Comparison of ENCODE assay signal across 26 cellular contexts in genomic region chr17:32610943-32611342, GRCh38.
"Had no signal": no experiment of that assay in that cellular context is flagged by ENCODE, and none has a peak within 500 bp of the region (broad histone marks: within the 10 kb centered on the region; RNA-seq: fewer than 3 reads in every experiment).

No MANE protein-coding gene starts in this region.

- H3K36me3 Mint-ChIP-seq: activated naive CD4-positive, alpha-beta T cell treated with anti-CD3 and anti-CD28 coated beads, Interleukin-2, amount 50 U/mL, for 72 hours had no signal

- DNase-seq: activated CD4-positive, alpha-beta T cell treated with anti-CD3 and anti-CD28 coated beads for 48 hours; activated CD4-positive, alpha-beta T cell treated with anti-CD3 and anti-CD28 coated beads, Interleukin-2, amount 50 U/mL, for 4 hours; activated CD8-positive, alpha-beta memory T cell treated with anti-CD3 and anti-CD28 coated beads, Interleukin-2, amount 50 U/mL, for 48 hours; activated CD8-positive, alpha-beta T cell treated with anti-CD3 and anti-CD28 coated beads, Interleukin-2, amount 10 ng/mL, durations not matched to agents 7 days and 5 days; activated effector memory CD4-positive, alpha-beta T cell treated with anti-CD3 and anti-CD28 coated beads, Interleukin-2, amount 50 U/mL, for 16 hours; activated naive CD4-positive, alpha-beta T cell treated with Interleukin-2 at 50 U/mL for 16 hours; activated naive CD8-positive, alpha-beta T cell treated with anti-CD3 and anti-CD28 coated beads, Interleukin-2, amount 50 U/mL, for 24 hours; activated T-cell treated with anti-CD3 and anti-CD28 coated beads, Interleukin-2, amount 50 U/mL, for 1 hour; brain microvascular endothelial cell; Karpas-422; MM.1S; NCI-H1105; NCI-H1436; NCI-H1694 treated with DMSO at 0.1 percent for 48 hours; NCI-H2029 treated with DMSO at 0.1 percent for 48 hours; NCI-H345; NCI-H510A treated with DMSO at 0.1 percent for 48 hours; NCI-H774; NK-92 treated with Interleukin-12 subunit alpha and Interleukin-12 subunit beta, amount 100 ng/mL, for 24 hours; PC-3; SHP77 treated with DMSO at 0.1 percent for 48 hours; T-helper 17 cell; T1000 had no signal

- H3K36me3 ChIP-seq: brain microvascular endothelial cell, cardiac muscle cell had no signal

- H3K27me3 ChIP-seq: brain microvascular endothelial cell, cardiac muscle cell had no signal

- ATAC-seq: activated CD4-positive, CD25-positive, alpha-beta regulatory T cell treated with anti-CD3 and anti-CD28 coated beads, Interleukin-2, amount 50 U/mL, for 24 hours; activated CD8-positive, alpha-beta T cell treated with anti-CD3 and anti-CD28 coated beads, Interleukin-2, amount 10 ng/mL, durations not matched to agents 7 days and 5 days; activated naive CD4-positive, alpha-beta T cell treated with anti-CD3 and anti-CD28 coated beads, Interleukin-2, amount 50 U/mL, for 72 hours; activated naive CD8-positive, alpha-beta T cell treated with anti-CD3 and anti-CD28 coated beads, Interleukin-2, amount 50 U/mL, for 24 hours; PC-3; T-helper 17 cell had no signal

- H3K27ac Mint-ChIP-seq: activated CD8-positive, alpha-beta T cell treated with anti-CD3 and anti-CD28 coated beads, Interleukin-2, amount 10 ng/mL, durations not matched to agents 7 days and 5 days; activated naive CD8-positive, alpha-beta T cell treated with anti-CD3 and anti-CD28 coated beads, Interleukin-2, amount 50 U/mL, for 24 hours; T-helper 17 cell had no signal

- H3K27me3 Mint-ChIP-seq: activated naive CD8-positive, alpha-beta T cell treated with anti-CD3 and anti-CD28 coated beads, Interleukin-2, amount 50 U/mL, for 24 hours; T-helper 17 cell had no signal

- H3K4me3 ChIP-seq: cardiac muscle cell had no signal

- H3K27ac ChIP-seq: brain microvascular endothelial cell, cardiac muscle cell had no signal

- H3K4me3 Mint-ChIP-seq: activated CD8-positive, alpha-beta T cell treated with anti-CD3 and anti-CD28 coated beads, Interleukin-2, amount 10 ng/mL, durations not matched to agents 7 days and 5 days; activated naive CD8-positive, alpha-beta T cell treated with anti-CD3 and anti-CD28 coated beads, Interleukin-2, amount 50 U/mL, for 24 hours; T-helper 17 cell had no signal

- H3K9me3 Mint-ChIP-seq: activated naive CD4-positive, alpha-beta T cell treated with anti-CD3 and anti-CD28 coated beads, Interleukin-2, amount 50 U/mL, for 72 hours; activated naive CD8-positive, alpha-beta T cell treated with anti-CD3 and anti-CD28 coated beads, Interleukin-2, amount 50 U/mL, for 24 hours had no signal
